In genomic region chr16:89406277-89406888, GRCh38 we compare ENCODE assay signal across 11 cellular contexts.
DNase-seq lines count a peak whose midpoint lies in the region; ATAC-seq, FAIRE-seq and TF ChIP-seq lines count a peak whose summit lies in the region.
"Had no signal": no experiment of that assay in that cellular context is flagged by ENCODE, and none has a peak within 500 bp of the region (broad histone marks: within the 10 kb centered on the region; RNA-seq: fewer than 3 reads in every experiment).

No MANE protein-coding gene starts in this region.

- no peaks in the 10 kb centered on the region for H3K9me3 Mint-ChIP-seq in T-helper 2 cell treated with Interferon-gamma antibody and Interleukin-4, amounts not matched to agents 5 μg/mL and 100 μg/mL, for 36 hours
- no peaks in the 10 kb centered on the region for H3K9me3 Mint-ChIP-seq in IgD-negative memory B cell
- H3K9me3 Mint-ChIP-seq in dendritic cell treated with granulocyte-macrophage colony-stimulating factor and Interleukin-4, amounts not matched to agents 40 ng/mL and 50 ng/mL, for 4 days: no peaks in the 10 kb centered on the region

- peaks cover 9% of the 10 kb centered on the region for H3K36me3 Mint-ChIP-seq in T-helper 2 cell treated with Interferon-gamma antibody and Interleukin-4, amounts not matched to agents 5 μg/mL and 100 μg/mL, for 36 hours (ENCODE audit: low read depth)
- H3K36me3 Mint-ChIP-seq in IgD-negative memory B cell: no peaks in the 10 kb centered on the region
- H3K36me3 Mint-ChIP-seq in dendritic cell treated with granulocyte-macrophage colony-stimulating factor and Interleukin-4, amounts not matched to agents 40 ng/mL and 50 ng/mL, for 4 days (ENCODE audit: low read depth): peaks cover 29% of the 10 kb centered on the region

- H3K36me3 ChIP-seq in pancreas (no peaks in the 10 kb centered on the region), stomach (no peaks in the 10 kb centered on the region)
- H3K36me3 ChIP-seq: MG63, thoracic aorta had no signal

- no peak for DNase-seq in T-helper 2 cell treated with Interferon-gamma antibody and Interleukin-4, amounts not matched to agents 5 μg/mL and 100 μg/mL, for 36 hours (ENCODE audit: low spot score)
- DNase-seq in T-helper 2 cell (no peak), pancreas (peak in 4 of 6 donors; percentile 40 to 80 (median 66)), stomach (no peak), ureter (ENCODE audit: low spot score) (no peak)
- DNase-seq: MG63 had no signal

- TF ChIP-seq POLR2A in stomach (IDR thresholded peaks at IDR 0.05): no peak

- H3K4me1 Mint-ChIP-seq in T-helper 2 cell treated with Interferon-gamma antibody and Interleukin-4, amounts not matched to agents 5 μg/mL and 100 μg/mL, for 36 hours (ENCODE audit: low read depth): peaks cover 75% of the 10 kb centered on the region
- H3K4me1 Mint-ChIP-seq in IgD-negative memory B cell: peaks cover 63 to 77% (median 71%) of the 10 kb centered on the region in 3 donors
- H3K4me1 Mint-ChIP-seq in dendritic cell treated with granulocyte-macrophage colony-stimulating factor and Interleukin-4, amounts not matched to agents 40 ng/mL and 50 ng/mL, for 4 days (ENCODE audit: low read depth): peaks cover 81% of the 10 kb centered on the region

- no peak for FAIRE-seq in pancreas (lab: Jason Lieb, UNC)

- H3K4me3 Mint-ChIP-seq in T-helper 2 cell treated with Interferon-gamma antibody and Interleukin-4, amounts not matched to agents 5 μg/mL and 100 μg/mL, for 36 hours: peak overlapping the region; percentile 69
- peak overlapping the region in 2 of 4 donors; percentile 12 to 77 for H3K4me3 Mint-ChIP-seq in IgD-negative memory B cell
- H3K4me3 Mint-ChIP-seq in dendritic cell treated with granulocyte-macrophage colony-stimulating factor and Interleukin-4, amounts not matched to agents 40 ng/mL and 50 ng/mL, for 4 days: no peak overlapping the region

- H3K9me3 ChIP-seq in pancreas (no peaks in the 10 kb centered on the region), stomach (no peaks in the 10 kb centered on the region)
- H3K9me3 ChIP-seq: MG63, thoracic aorta had no signal

- intact Hi-C loops in dendritic cell treated with granulocyte-macrophage colony-stimulating factor and Interleukin-4, amounts not matched to agents 40 ng/mL and 50 ng/mL, for 4 days (cut with micrococcal nuclease): loop anchor here (10.0 kb wide), 2 partner anchors 48 to 62 kb away; no protein-coding TSS in a partner anchor
- intact Hi-C loops in pancreas (cut with DNase I) (loop anchor here in 1 of 3 donors (10.0 kb wide), 1 partner anchor 58 kb away; no protein-coding TSS in a partner anchor), stomach (cut with DNase I; ENCODE audit: low total_unique reads) (no loop called here)

- H3K27ac Mint-ChIP-seq in T-helper 2 cell treated with Interferon-gamma antibody and Interleukin-4, amounts not matched to agents 5 μg/mL and 100 μg/mL, for 36 hours: peak overlapping the region; percentile 81
- H3K27ac Mint-ChIP-seq in IgD-negative memory B cell: peak overlapping the region in 2 of 3 donors; percentile 59 to 98
- peak overlapping the region; percentile 26 for H3K27ac Mint-ChIP-seq in dendritic cell treated with granulocyte-macrophage colony-stimulating factor and Interleukin-4, amounts not matched to agents 40 ng/mL and 50 ng/mL, for 4 days

- no peak for TF ChIP-seq EP300 in stomach (IDR thresholded peaks at IDR 0.05)

- H3K27me3 ChIP-seq in pancreas (no peaks in the 10 kb centered on the region), stomach (no peaks in the 10 kb centered on the region)
- H3K27me3 ChIP-seq: MG63 had no signal

- H3K4me1 ChIP-seq in pancreas (peaks cover 49 to 77% (median 71%) of the 10 kb centered on the region in 3 donors), stomach (peaks cover 66 to 100% (median 88%) of the 10 kb centered on the region in 4 donors)

- no peak overlapping the region for H3K4me3 ChIP-seq in pancreas
- no peak overlapping the region for H3K4me3 ChIP-seq in stomach
- H3K4me3 ChIP-seq: MG63, thoracic aorta had no signal

- ATAC-seq in pancreas (peak in 3 of 4 donors; percentile 4 to 22 (median 8)), GM18867 (IDR thresholded peaks at IDR 0.05; ENCODE audit: unreplicated experiment) (no peak)
- ATAC-seq: left lobe of liver had no signal

- no peaks in the 10 kb centered on the region for H3K27me3 Mint-ChIP-seq in T-helper 2 cell treated with Interferon-gamma antibody and Interleukin-4, amounts not matched to agents 5 μg/mL and 100 μg/mL, for 36 hours (ENCODE audit: low read depth)
- no peaks in the 10 kb centered on the region for H3K27me3 Mint-ChIP-seq in IgD-negative memory B cell
- no peaks in the 10 kb centered on the region for H3K27me3 Mint-ChIP-seq in dendritic cell treated with granulocyte-macrophage colony-stimulating factor and Interleukin-4, amounts not matched to agents 40 ng/mL and 50 ng/mL, for 4 days

- TF ChIP-seq CTCF in pancreas (IDR thresholded peaks at IDR 0.05) (no peak), stomach (IDR thresholded peaks at IDR 0.05) (no peak)

- 41 to 48% methylated on average over 22 of the region's 22 CpGs for WGBS in pancreas, 2 donors
- WGBS in stomach, 5 donors: 80 to 88% (median 84%) methylated on average over 21 to 22 of the region's 22 CpGs

- H3K27ac ChIP-seq in pancreas (peak overlapping the region in 3 of 4 donors; percentile 1 to 28 (median 25)), stomach (peak overlapping the region in 1 of 5 donors; percentile 75)
- H3K27ac ChIP-seq: thoracic aorta had no signal

Comparison
In these comparisons a context has a peak if more than half of its experiments do, and no peak if none do; other contexts are left out.
1. DNase-seq: peak in pancreas (4 of 6); none in T-helper 2 cell treated with Interferon-gamma antibody and Interleukin-4, amounts not matched to agents 5 μg/mL and 100 μg/mL, for 36 hours (single experiment), T-helper 2 cell (0 of 5), stomach (single experiment) and ureter (single experiment).
2. H3K27ac Mint-ChIP-seq: peak in every context shown above with its lines; median percentile 81 in T-helper 2 cell treated with Interferon-gamma antibody and Interleukin-4, amounts not matched to agents 5 μg/mL and 100 μg/mL, for 36 hours; 78 in IgD-negative memory B cell; 26 in dendritic cell treated with granulocyte-macrophage colony-stimulating factor and Interleukin-4, amounts not matched to agents 40 ng/mL and 50 ng/mL, for 4 days.